In the genomic region with DNA sequence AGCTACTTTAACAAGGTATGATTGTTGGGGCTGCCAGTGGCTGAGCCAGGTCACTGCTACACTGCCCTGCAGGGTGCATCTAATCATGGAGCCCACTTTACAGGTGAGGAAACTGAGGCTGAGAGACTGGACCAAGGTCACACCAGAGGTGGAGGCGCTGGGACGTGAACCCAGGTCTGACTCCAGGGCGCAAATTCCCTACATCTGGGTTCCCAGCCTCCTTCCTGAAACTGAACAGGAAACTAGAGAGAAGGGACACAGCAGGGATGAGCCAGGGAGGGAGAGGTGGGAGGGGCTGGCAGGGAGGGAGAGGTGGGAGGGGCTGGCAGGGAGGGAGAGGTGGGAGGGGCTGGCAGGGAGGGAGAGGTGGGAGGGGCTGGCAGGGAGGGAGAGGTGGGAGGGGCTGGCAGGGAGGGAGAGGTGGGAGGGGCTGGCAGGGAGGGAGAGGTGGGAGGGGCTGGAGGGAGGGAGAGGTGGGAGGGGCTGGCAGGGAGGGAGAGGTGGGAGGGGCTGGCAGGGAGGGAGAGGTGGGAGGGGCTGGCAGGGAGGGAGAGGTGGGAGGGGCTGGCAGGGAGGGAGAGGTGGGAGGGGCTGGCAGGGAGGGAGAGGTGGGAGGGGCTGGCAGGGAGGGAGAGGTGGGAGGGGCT, we compare ENCODE assay signal across 8 cellular contexts. TPM values are rescaled to one million over a fixed set of nuclear protein-coding genes. Genes with fewer than 3 reads are reported as not detected.
DNase-seq lines count a peak whose midpoint lies in the region; ATAC-seq and TF ChIP-seq lines count a peak whose summit lies in the region.
"Not testable (repeated sequence)": the region's sequence is repeated elsewhere in the genome, so short reads cannot be mapped to it uniquely, and the experiment has no call there.

No MANE protein-coding gene starts in this region.

- H3K9me3 ChIP-seq in BE2C; colonic mucosa; muscle layer of colon (ENCODE audit: low read length): not testable (repeated sequence)

- ATAC-seq in Right ventricle myocardium superior (ENCODE audit: poor library complexity): peak; percentile 15
- peak; percentile 2 for ATAC-seq in stimulated activated effector memory CD8-positive, alpha-beta T cell treated with anti-CD3 and anti-CD28 coated beads, Interleukin-12 subunit alpha, Interleukin-12 subunit beta, amount 100 ng/mL, for 72 hours

- H3K27ac Mint-ChIP-seq in activated CD4-positive, alpha-beta memory T cell treated with anti-CD3 and anti-CD28 coated beads for 36 hours: not testable (repeated sequence)
- H3K27ac Mint-ChIP-seq in stimulated activated effector memory CD8-positive, alpha-beta T cell treated with anti-CD3 and anti-CD28 coated beads, Interleukin-12 subunit alpha, Interleukin-12 subunit beta, amount 100 ng/mL, for 72 hours: peak overlapping the region; percentile 88

- H3K4me3 ChIP-seq in BE2C (ENCODE audit: low read depth, low read length); colonic mucosa: not testable (repeated sequence)
- peak overlapping the region in 1 of 2 donors; percentile 0 for H3K4me3 ChIP-seq in muscle layer of colon (ENCODE audit: low read depth in 1 of 2, low read length in 2 of 2)

- H3K36me3 Mint-ChIP-seq in activated CD4-positive, alpha-beta memory T cell treated with anti-CD3 and anti-CD28 coated beads for 36 hours; stimulated activated effector memory CD8-positive, alpha-beta T cell treated with anti-CD3 and anti-CD28 coated beads, Interleukin-12 subunit alpha, Interleukin-12 subunit beta, amount 100 ng/mL, for 72 hours: not testable (repeated sequence)

- not testable (repeated sequence) for TF ChIP-seq CTCF in BE2C (IDR thresholded peaks at IDR 0.05; ENCODE audit: low read depth, low read length); colonic mucosa (IDR thresholded peaks at IDR 0.05)

- not testable (repeated sequence) for H3K4me1 Mint-ChIP-seq in activated CD4-positive, alpha-beta memory T cell treated with anti-CD3 and anti-CD28 coated beads for 36 hours (ENCODE audit: low read depth)
- H3K4me1 Mint-ChIP-seq in stimulated activated effector memory CD8-positive, alpha-beta T cell treated with anti-CD3 and anti-CD28 coated beads, Interleukin-12 subunit alpha, Interleukin-12 subunit beta, amount 100 ng/mL, for 72 hours: peaks cover 13% of the 10 kb centered on the region

- POLR2A ChIA-PET in activated CD4-positive, alpha-beta memory T cell treated with anti-CD3 and anti-CD28 coated beads for 36 hours (lab: Charles Lee): not testable (repeated sequence)

- CTCF ChIA-PET in activated CD4-positive, alpha-beta memory T cell treated with anti-CD3 and anti-CD28 coated beads for 36 hours (lab: Charles Lee): not testable (repeated sequence)

- H3K9me3 Mint-ChIP-seq in activated CD4-positive, alpha-beta memory T cell treated with anti-CD3 and anti-CD28 coated beads for 36 hours; stimulated activated effector memory CD8-positive, alpha-beta T cell treated with anti-CD3 and anti-CD28 coated beads, Interleukin-12 subunit alpha, Interleukin-12 subunit beta, amount 100 ng/mL, for 72 hours: not testable (repeated sequence)

- H3K27ac ChIP-seq in colonic mucosa: peak overlapping the region; percentile 57
- peak overlapping the region; percentile 90 for H3K27ac ChIP-seq in muscle layer of colon (ENCODE audit: low read depth, low read length)

- peaks cover 31% of the 10 kb centered on the region for H3K4me1 ChIP-seq in BE2C
- not testable (repeated sequence) for H3K4me1 ChIP-seq in colonic mucosa
- peaks cover 23% of the 10 kb centered on the region for H3K4me1 ChIP-seq in muscle layer of colon (ENCODE audit: insufficient read depth, low read length)

- H3K9ac ChIP-seq in colonic mucosa (ENCODE audit: low read depth in 2 of 2, low read length in 2 of 2): not testable (repeated sequence)
- H3K9ac ChIP-seq in muscle layer of colon (ENCODE audit: low read length): peak overlapping the region; percentile 57

- DNase-seq in BE2C: peak; percentile 50
- peak; percentile 49 for DNase-seq in HT1080 (ENCODE audit: low read depth)
- peak; percentile 7 for DNase-seq in NCI-H748 treated with DMSO at 0.1 percent for 48 hours (lab: John Stamatoyannopoulos, UW)
- peak; percentile 38 for DNase-seq in activated CD4-positive, alpha-beta memory T cell treated with anti-CD3 and anti-CD28 coated beads for 36 hours
- peak; percentile 72 for DNase-seq in colonic mucosa
- not testable (repeated sequence) for DNase-seq in Right ventricle myocardium superior; stimulated activated effector memory CD8-positive, alpha-beta T cell treated with anti-CD3 and anti-CD28 coated beads, Interleukin-12 subunit alpha, Interleukin-12 subunit beta, amount 100 ng/mL, for 72 hours (ENCODE audit: low spot score in 2 of 2)

- H3K27me3 Mint-ChIP-seq in activated CD4-positive, alpha-beta memory T cell treated with anti-CD3 and anti-CD28 coated beads for 36 hours: not testable (repeated sequence)

- intact Hi-C loops in activated CD4-positive, alpha-beta memory T cell treated with anti-CD3 and anti-CD28 coated beads for 36 hours (cut with micrococcal nuclease); colonic mucosa (cut with DNase I); Right ventricle myocardium superior (cut with DNase I): not testable (repeated sequence)

- H3K27me3 ChIP-seq in BE2C; colonic mucosa; muscle layer of colon (ENCODE audit: control insufficient read depth in 1 of 2, insufficient read depth in 2 of 2, low read length in 2 of 2): not testable (repeated sequence)

- H3K36me3 ChIP-seq in BE2C; colonic mucosa; muscle layer of colon (ENCODE audit: insufficient read depth, low read length): not testable (repeated sequence)

- H3K4me3 Mint-ChIP-seq in activated CD4-positive, alpha-beta memory T cell treated with anti-CD3 and anti-CD28 coated beads for 36 hours: not testable (repeated sequence)
- H3K4me3 Mint-ChIP-seq in stimulated activated effector memory CD8-positive, alpha-beta T cell treated with anti-CD3 and anti-CD28 coated beads, Interleukin-12 subunit alpha, Interleukin-12 subunit beta, amount 100 ng/mL, for 72 hours: peak overlapping the region; percentile 70

RNA-seq across cellular contexts. Expression of gene PKD1, which starts 7.9 kb away (rescaled TPM):
- 375 TPM for polyA plus RNA-seq in BE2C (2012; ENCODE audit: insufficient read depth, insufficient read length, low read depth)
- total RNA-seq in HT1080 (2014; rRNA removed; shearing (Covaris generic)): 55.1 and 58.6 TPM in 2 replicates
- polyA plus RNA-seq in HT1080 (2015; cell fraction: cytosol; rRNA removed): 51.5 and 53.1 TPM in 2 replicates
- 306 and 309 TPM in 2 replicates for polyA plus RNA-seq in HT1080 (2015; cell fraction: nucleus; rRNA removed)
- 10 to 100 TPM; 56.7 to 59.4 TPM for total RNA-seq in activated CD4-positive, alpha-beta memory T cell treated with anti-CD3 and anti-CD28 coated beads for 36 hours
- 10 to 100 TPM; 48.2 to 83.5 TPM for total RNA-seq in colonic mucosa
- 82.8 TPM for total RNA-seq in Right ventricle myocardium superior

RNA-seq across cellular contexts. Expression of gene RAB26, which starts 20.7 kb away (rescaled TPM):
- polyA plus RNA-seq in BE2C (2012; ENCODE audit: insufficient read depth, insufficient read length, low read depth): 9.1 TPM
- 9.5 and 13.4 TPM in 2 replicates for total RNA-seq in HT1080 (2014; rRNA removed; shearing (Covaris generic))
- polyA plus RNA-seq in HT1080 (2015; cell fraction: cytosol; rRNA removed): 5.8 TPM in 2 replicates
- 38.8 and 42.6 TPM in 2 replicates for polyA plus RNA-seq in HT1080 (2015; cell fraction: nucleus; rRNA removed)
- total RNA-seq in activated CD4-positive, alpha-beta memory T cell treated with anti-CD3 and anti-CD28 coated beads for 36 hours: under 1 TPM in 1 of 2 experiments, not detected in 1; 0.33 TPM
- 10 to 100 TPM; 18.2 to 24.5 TPM for total RNA-seq in colonic mucosa
- total RNA-seq in Right ventricle myocardium superior: 0.43 TPM

RNA-seq across cellular contexts. Expression of gene TRAF7, which starts 27.8 kb away (rescaled TPM):
- polyA plus RNA-seq in BE2C (2012; ENCODE audit: insufficient read depth, insufficient read length, low read depth): 126 TPM
- 122 and 138 TPM in 2 replicates for total RNA-seq in HT1080 (2014; rRNA removed; shearing (Covaris generic))
- polyA plus RNA-seq in HT1080 (2015; cell fraction: cytosol; rRNA removed): 111 TPM in 2 replicates
- polyA plus RNA-seq in HT1080 (2015; cell fraction: nucleus; rRNA removed): 89.0 and 90.1 TPM in 2 replicates
- 10 to 100 TPM; 77.1 to 80.3 TPM for total RNA-seq in activated CD4-positive, alpha-beta memory T cell treated with anti-CD3 and anti-CD28 coated beads for 36 hours
- total RNA-seq in colonic mucosa (100 to 1,000 TPM; 102 to 131 TPM), Right ventricle myocardium superior (23.4 TPM)
